Comparison of ENCODE assay signal across 16 cellular contexts in the genomic region with DNA sequence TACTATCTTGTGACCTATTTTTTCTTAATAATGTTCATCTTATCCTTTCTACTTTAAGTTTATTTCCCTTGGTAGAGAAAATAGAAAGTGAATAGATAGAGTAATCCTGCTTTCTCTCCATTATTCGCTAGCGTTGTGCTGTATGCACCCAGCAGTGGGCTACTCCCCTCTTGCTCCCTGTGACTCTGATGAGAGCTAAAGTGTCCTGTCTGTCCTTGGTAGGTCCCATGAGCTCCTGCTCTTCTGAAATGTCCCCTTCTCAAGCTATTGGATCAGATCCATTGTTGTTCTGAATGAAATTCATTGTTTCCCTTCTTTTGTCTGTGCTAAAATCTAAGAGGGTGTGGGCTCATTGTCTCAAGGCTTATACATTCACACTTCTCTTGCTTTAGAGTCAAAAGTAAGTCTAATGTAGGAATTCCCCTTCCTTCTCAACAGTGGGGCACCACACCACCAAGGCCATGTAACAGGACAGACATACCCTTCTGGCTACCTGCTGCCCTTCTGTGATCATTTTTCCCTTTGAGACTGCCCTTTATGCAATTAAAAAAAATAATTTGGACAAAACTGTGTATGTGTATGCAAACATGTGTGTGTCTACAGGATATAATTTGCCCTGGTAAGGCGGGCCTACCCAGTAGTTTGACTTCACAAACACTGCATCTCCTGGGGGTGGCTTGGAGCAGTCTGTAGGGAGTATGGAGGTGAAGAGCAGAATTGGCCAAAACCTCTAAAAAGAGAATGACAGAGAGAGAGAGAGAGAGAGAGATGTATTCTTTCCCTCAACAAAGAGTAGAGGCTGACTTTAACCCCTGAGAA.
DNase-seq lines count a peak whose midpoint lies in the region; ATAC-seq, FAIRE-seq and TF ChIP-seq lines count a peak whose summit lies in the region.
"Had no signal": no experiment of that assay in that cellular context is flagged by ENCODE, and none has a peak within 500 bp of the region (broad histone marks: within the 10 kb centered on the region; RNA-seq: fewer than 3 reads in every experiment).

No MANE protein-coding gene starts in this region.

- peaks cover 16% of the 10 kb centered on the region for H3K4me1 ChIP-seq in keratinocyte (ENCODE audit: control insufficient read depth, extremely low read depth, insufficient read depth, low read length)
- no peaks in the 10 kb centered on the region for H3K4me1 ChIP-seq in uterus
- H3K4me1 ChIP-seq in neuronal stem cell (ENCODE audit: control insufficient read depth in 2 of 2, insufficient read depth in 1 of 2, low read depth in 1 of 2, low read length in 2 of 2), result peaks cover 2 to 3% of the 10 kb centered on the region in 2 donors
- H3K4me1 ChIP-seq: SJCRH30 had no signal

- no peaks in the 10 kb centered on the region for H3K79me2 ChIP-seq in keratinocyte (ENCODE audit: control insufficient read depth, insufficient read depth, low read length)

- H3K4me3 ChIP-seq in keratinocyte (ENCODE audit: control insufficient read depth in 2 of 3, extremely low read depth in 1 of 3, insufficient read depth in 2 of 3, low read depth in 1 of 3, low read length in 3 of 3), result no peak overlapping the region
- no peak overlapping the region for H3K4me3 ChIP-seq in uterus
- H3K4me3 ChIP-seq in neuronal stem cell (ENCODE audit: low read length in 2 of 2), result no peak overlapping the region
- H3K4me3 ChIP-seq: SJCRH30 had no signal

- H3K36me3 Mint-ChIP-seq in activated naive CD8-positive, alpha-beta T cell treated with anti-CD3 and anti-CD28 coated beads for 36 hours, result no peaks in the 10 kb centered on the region
- no peaks in the 10 kb centered on the region for H3K36me3 Mint-ChIP-seq in activated naive CD8-positive, alpha-beta T cell treated with anti-CD3 and anti-CD28 coated beads, Interleukin-2, amount 50 U/mL, for 24 hours (ENCODE audit: low read depth)
- H3K36me3 Mint-ChIP-seq in activated naive CD8-positive, alpha-beta T cell treated with anti-CD3 and anti-CD28 coated beads, Interleukin-2, amount 10 ng/mL, durations not matched to agents 7 days and 5 days, result no peaks in the 10 kb centered on the region
- H3K36me3 Mint-ChIP-seq: brain had no signal

- H2AFZ ChIP-seq in keratinocyte (ENCODE audit: control insufficient read depth, low read length) (peak overlapping the region; percentile 61), neuronal stem cell (ENCODE audit: low read length) (no peak overlapping the region)

- H3K9me1 ChIP-seq in keratinocyte (ENCODE audit: control insufficient read depth, extremely low read depth, insufficient read depth, low read length), result no peaks in the 10 kb centered on the region

- no peaks in the 10 kb centered on the region for H3K36me3 ChIP-seq in keratinocyte (ENCODE audit: control insufficient read depth in 2 of 2, extremely low read depth in 1 of 2, insufficient read depth in 2 of 2, low read length in 2 of 2)
- H3K36me3 ChIP-seq in uterus, result no peaks in the 10 kb centered on the region
- no peaks in the 10 kb centered on the region for H3K36me3 ChIP-seq in neuronal stem cell (replicated peaks in 1 of 2; ENCODE audit: control insufficient read depth in 2 of 2, insufficient read depth in 2 of 2, low read length in 2 of 2)
- H3K36me3 ChIP-seq: SJCRH30 had no signal

- H2AK5ac ChIP-seq in neuronal stem cell (ENCODE audit: low read depth, low read length), result no peak overlapping the region

- TF ChIP-seq POLR2A in uterus (IDR thresholded peaks at IDR 0.05), result no peak

- no peaks in the 10 kb centered on the region for H3K27me3 Mint-ChIP-seq in activated naive CD8-positive, alpha-beta T cell treated with anti-CD3 and anti-CD28 coated beads for 36 hours
- H3K27me3 Mint-ChIP-seq in activated naive CD8-positive, alpha-beta T cell treated with anti-CD3 and anti-CD28 coated beads, Interleukin-2, amount 50 U/mL, for 24 hours, result no peaks in the 10 kb centered on the region
- no peaks in the 10 kb centered on the region for H3K27me3 Mint-ChIP-seq in activated naive CD8-positive, alpha-beta T cell treated with anti-CD3 and anti-CD28 coated beads, Interleukin-2, amount 10 ng/mL, durations not matched to agents 7 days and 5 days
- H3K27me3 Mint-ChIP-seq: type B pancreatic cell had no signal

- intact Hi-C loops in uterus (cut with DNase I; ENCODE audit: low total_unique reads), result no loop called here

- no peak overlapping the region for H3K18ac ChIP-seq in neuronal stem cell (ENCODE audit: low read length)

- H3K23ac ChIP-seq in neuronal stem cell (ENCODE audit: low read depth, low read length, poor library complexity), result no peak overlapping the region

- H3K27me3 ChIP-seq in keratinocyte (ENCODE audit: control insufficient read depth, extremely low read depth, insufficient read depth, low read length) (no peaks in the 10 kb centered on the region), uterus (no peaks in the 10 kb centered on the region), neuronal stem cell (ENCODE audit: control insufficient read depth in 3 of 3, insufficient read depth in 3 of 3, low read depth in 1 of 3, low read length in 3 of 3) (no peaks in the 10 kb centered on the region)
- H3K27me3 ChIP-seq: SJCRH30 had no signal

- H2BK15ac ChIP-seq in neuronal stem cell (ENCODE audit: low read length), result no peak overlapping the region

- no peak overlapping the region for H4K8ac ChIP-seq in neuronal stem cell (ENCODE audit: low read depth, low read length)

- peaks cover 12% of the 10 kb centered on the region for H3K4me1 Mint-ChIP-seq in activated naive CD8-positive, alpha-beta T cell treated with anti-CD3 and anti-CD28 coated beads for 36 hours
- H3K4me1 Mint-ChIP-seq in activated naive CD8-positive, alpha-beta T cell treated with anti-CD3 and anti-CD28 coated beads, Interleukin-2, amount 50 U/mL, for 24 hours, result peaks cover 13% of the 10 kb centered on the region
- H3K4me1 Mint-ChIP-seq in activated naive CD8-positive, alpha-beta T cell treated with anti-CD3 and anti-CD28 coated beads, Interleukin-2, amount 10 ng/mL, durations not matched to agents 7 days and 5 days, result peaks cover 18% of the 10 kb centered on the region

- H2BK12ac ChIP-seq in neuronal stem cell (ENCODE audit: low read length), result no peak overlapping the region

- H4K20me1 ChIP-seq in keratinocyte (ENCODE audit: control insufficient read depth, extremely low read depth, insufficient read depth, low read length), result no peaks in the 10 kb centered on the region

- peak overlapping the region; percentile 2 for H3K27ac Mint-ChIP-seq in activated naive CD8-positive, alpha-beta T cell treated with anti-CD3 and anti-CD28 coated beads for 36 hours
- no peak overlapping the region for H3K27ac Mint-ChIP-seq in activated naive CD8-positive, alpha-beta T cell treated with anti-CD3 and anti-CD28 coated beads, Interleukin-2, amount 50 U/mL, for 24 hours
- peak overlapping the region; percentile 59 for H3K27ac Mint-ChIP-seq in activated naive CD8-positive, alpha-beta T cell treated with anti-CD3 and anti-CD28 coated beads, Interleukin-2, amount 10 ng/mL, durations not matched to agents 7 days and 5 days
- H3K27ac Mint-ChIP-seq: brain, type B pancreatic cell had no signal

- H3K14ac ChIP-seq in neuronal stem cell (ENCODE audit: low read length), result no peak overlapping the region

- dilution Hi-C loops in keratinocyte (cut with MboI; ENCODE audit: extremely low pct_ligation_motif_present, low sequenced_read_pairs), result no loop called here

- ATAC-seq in activated naive CD8-positive, alpha-beta T cell treated with anti-CD3 and anti-CD28 coated beads, Interleukin-2, amount 50 U/mL, for 24 hours, result no peak
- ATAC-seq in activated naive CD8-positive, alpha-beta T cell treated with anti-CD3 and anti-CD28 coated beads, Interleukin-2, amount 10 ng/mL, durations not matched to agents 7 days and 5 days (ENCODE audit: low read depth), result no peak
- no peak for ATAC-seq in GM19455 (IDR thresholded peaks at IDR 0.05; ENCODE audit: unreplicated experiment)
- no peak for ATAC-seq in HG03521 (IDR thresholded peaks at IDR 0.05; ENCODE audit: unreplicated experiment)

- peak overlapping the region; percentile 43 for H3K4me2 ChIP-seq in keratinocyte (ENCODE audit: control insufficient read depth, extremely low read depth, insufficient read depth, low read depth, low read length)
- H3K4me2 ChIP-seq in neuronal stem cell (ENCODE audit: insufficient read depth, low read length, poor library complexity, severe bottlenecking), result no peak overlapping the region

- no CpG with 5 or more reads among the region's 3 CpGs for WGBS in neuronal stem cell (ENCODE audit: extremely low coverage in 2 of 2, insufficient read length in 2 of 2, insufficient replicate concordance in 1 of 2), 2 donors

- H3K9ac ChIP-seq in keratinocyte (ENCODE audit: control insufficient read depth, extremely low read depth, insufficient read depth, low read length) (no peak overlapping the region), neuronal stem cell (ENCODE audit: low read depth, low read length, poor library complexity) (no peak overlapping the region)

- H2BK120ac ChIP-seq in neuronal stem cell (ENCODE audit: low read depth, low read length), result no peak overlapping the region

- no peak overlapping the region for H2BK5ac ChIP-seq in neuronal stem cell (ENCODE audit: low read length)

- FAIRE-seq in keratinocyte (lab: Jason Lieb, UNC), result no peak

- H3K27ac ChIP-seq in keratinocyte (ENCODE audit: control insufficient read depth, insufficient read depth, low read length) (peak overlapping the region; percentile 42), uterus (peak overlapping the region; percentile 4 to 53), neuronal stem cell (replicated peaks; ENCODE audit: low read length) (no peak overlapping the region)
- H3K27ac ChIP-seq: SJCRH30 had no signal

- H3K4me3 Mint-ChIP-seq in activated naive CD8-positive, alpha-beta T cell treated with anti-CD3 and anti-CD28 coated beads for 36 hours, result no peak overlapping the region
- no peak overlapping the region for H3K4me3 Mint-ChIP-seq in activated naive CD8-positive, alpha-beta T cell treated with anti-CD3 and anti-CD28 coated beads, Interleukin-2, amount 50 U/mL, for 24 hours
- H3K4me3 Mint-ChIP-seq in activated naive CD8-positive, alpha-beta T cell treated with anti-CD3 and anti-CD28 coated beads, Interleukin-2, amount 10 ng/mL, durations not matched to agents 7 days and 5 days, result peak overlapping the region; percentile 4
- H3K4me3 Mint-ChIP-seq: brain, type B pancreatic cell had no signal

- POLR2A ChIA-PET in activated naive CD8-positive, alpha-beta T cell treated with anti-CD3 and anti-CD28 coated beads, Interleukin-2, amount 10 ng/mL, durations not matched to agents 7 days and 5 days (lab: Charles Lee), result no interaction called here

- H3K9me3 ChIP-seq in keratinocyte (ENCODE audit: control insufficient read depth, low read depth, low read length) (no peaks in the 10 kb centered on the region), uterus (no peaks in the 10 kb centered on the region), neuronal stem cell (replicated peaks in 1 of 2; ENCODE audit: control insufficient read depth in 2 of 2, insufficient read depth in 1 of 2, low read depth in 1 of 2, low read length in 2 of 2) (peaks cover 0 to 4% of the 10 kb centered on the region in 2 donors)
- H3K9me3 ChIP-seq: SJCRH30 had no signal

- no peak for DNase-seq in activated naive CD8-positive, alpha-beta T cell treated with anti-CD3 and anti-CD28 coated beads for 36 hours
- DNase-seq in activated naive CD8-positive, alpha-beta T cell treated with anti-CD3 and anti-CD28 coated beads, Interleukin-2, amount 50 U/mL, for 24 hours, result no peak
- no peak for DNase-seq in activated naive CD8-positive, alpha-beta T cell treated with anti-CD3 and anti-CD28 coated beads, Interleukin-2, amount 10 ng/mL, durations not matched to agents 7 days and 5 days
- DNase-seq in keratinocyte (ENCODE audit: low read depth, low spot score) (no peak), uterus (no peak), neuronal stem cell (ENCODE audit: low spot score) (no peak)
- DNase-seq: Karpas-422; NCI-H2081 treated with DMSO at 0.1 percent for 48 hours; NK-92 treated with Interleukin-12 subunit alpha and Interleukin-12 subunit beta, amount 100 ng/mL, for 24 hours; nucleus accumbens; SJCRH30; stimulated activated CD4-positive, alpha-beta T cell treated with anti-CD3 and anti-CD28 coated beads, Interleukin-15, amount 100 ng/mL, for 24 hours had no signal

- no peak overlapping the region for H4K91ac ChIP-seq in neuronal stem cell (ENCODE audit: low read depth, low read length, poor library complexity)

- TF ChIP-seq CTCF in keratinocyte (optimal IDR thresholded peaks at IDR 0.05 in 1 of 3, IDR thresholded peaks at IDR 0.05 in 1 of 3, conservative IDR thresholded peaks at IDR 0.05 in 1 of 3; ENCODE audit: extremely low read depth in 1 of 3, insufficient read depth in 2 of 3, low read length in 3 of 3), result no peak
- TF ChIP-seq CTCF in uterus (IDR thresholded peaks at IDR 0.05), result no peak

- H3K4ac ChIP-seq in neuronal stem cell (ENCODE audit: low read length), result no peak overlapping the region

- no peaks in the 10 kb centered on the region for H3K9me3 Mint-ChIP-seq in activated naive CD8-positive, alpha-beta T cell treated with anti-CD3 and anti-CD28 coated beads for 36 hours
- peaks cover 4% of the 10 kb centered on the region for H3K9me3 Mint-ChIP-seq in activated naive CD8-positive, alpha-beta T cell treated with anti-CD3 and anti-CD28 coated beads, Interleukin-2, amount 50 U/mL, for 24 hours
- peaks cover 3% of the 10 kb centered on the region for H3K9me3 Mint-ChIP-seq in activated naive CD8-positive, alpha-beta T cell treated with anti-CD3 and anti-CD28 coated beads, Interleukin-2, amount 10 ng/mL, durations not matched to agents 7 days and 5 days

- no peaks in the 10 kb centered on the region for H3K79me1 ChIP-seq in neuronal stem cell (ENCODE audit: low read depth, low read length)
